In the genomic region with DNA sequence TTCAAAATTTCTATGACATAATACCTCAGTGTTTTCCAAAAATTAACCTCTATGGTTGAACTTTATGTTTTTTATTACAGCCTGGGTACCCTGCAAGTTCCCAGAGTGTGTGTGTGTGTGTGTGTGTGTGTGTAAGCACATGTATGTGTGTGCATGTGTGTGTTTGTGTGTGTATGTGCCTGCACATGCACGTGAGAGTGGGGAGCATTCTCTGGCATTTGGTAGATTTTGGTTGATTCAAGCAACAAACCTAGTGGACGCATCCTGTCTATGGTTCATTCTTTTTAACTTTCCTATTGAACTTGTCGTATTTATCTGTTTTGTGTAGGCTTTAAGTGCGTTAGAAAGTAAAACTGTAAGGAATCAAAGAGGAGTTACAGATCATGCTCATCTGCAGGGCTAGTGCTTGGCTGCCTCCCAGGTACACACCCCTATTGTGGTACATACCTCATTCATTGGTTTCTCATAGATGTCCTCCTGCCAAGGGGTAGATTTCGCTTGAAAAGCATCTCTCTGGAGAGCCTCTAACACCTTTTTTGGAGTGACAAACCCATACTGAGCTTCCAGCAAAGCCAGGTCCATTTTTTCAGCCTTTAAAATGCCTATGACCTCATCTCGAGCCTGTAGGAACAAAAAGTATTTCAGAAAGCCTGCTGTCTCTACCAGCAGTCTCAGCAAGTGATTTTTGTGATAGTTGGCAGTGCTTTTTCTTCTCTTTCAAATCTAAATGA, we compare ENCODE assay signal across 1 cellular context.
TF ChIP-seq lines count a peak whose summit lies in the region.

No MANE protein-coding gene starts in this region.

TF ChIP-seq in H1, 55 proteins besides CTCF, POLR2A, EP300 and RAD21 (continued from another document):
- TF ChIP-seq, protein P1, sequence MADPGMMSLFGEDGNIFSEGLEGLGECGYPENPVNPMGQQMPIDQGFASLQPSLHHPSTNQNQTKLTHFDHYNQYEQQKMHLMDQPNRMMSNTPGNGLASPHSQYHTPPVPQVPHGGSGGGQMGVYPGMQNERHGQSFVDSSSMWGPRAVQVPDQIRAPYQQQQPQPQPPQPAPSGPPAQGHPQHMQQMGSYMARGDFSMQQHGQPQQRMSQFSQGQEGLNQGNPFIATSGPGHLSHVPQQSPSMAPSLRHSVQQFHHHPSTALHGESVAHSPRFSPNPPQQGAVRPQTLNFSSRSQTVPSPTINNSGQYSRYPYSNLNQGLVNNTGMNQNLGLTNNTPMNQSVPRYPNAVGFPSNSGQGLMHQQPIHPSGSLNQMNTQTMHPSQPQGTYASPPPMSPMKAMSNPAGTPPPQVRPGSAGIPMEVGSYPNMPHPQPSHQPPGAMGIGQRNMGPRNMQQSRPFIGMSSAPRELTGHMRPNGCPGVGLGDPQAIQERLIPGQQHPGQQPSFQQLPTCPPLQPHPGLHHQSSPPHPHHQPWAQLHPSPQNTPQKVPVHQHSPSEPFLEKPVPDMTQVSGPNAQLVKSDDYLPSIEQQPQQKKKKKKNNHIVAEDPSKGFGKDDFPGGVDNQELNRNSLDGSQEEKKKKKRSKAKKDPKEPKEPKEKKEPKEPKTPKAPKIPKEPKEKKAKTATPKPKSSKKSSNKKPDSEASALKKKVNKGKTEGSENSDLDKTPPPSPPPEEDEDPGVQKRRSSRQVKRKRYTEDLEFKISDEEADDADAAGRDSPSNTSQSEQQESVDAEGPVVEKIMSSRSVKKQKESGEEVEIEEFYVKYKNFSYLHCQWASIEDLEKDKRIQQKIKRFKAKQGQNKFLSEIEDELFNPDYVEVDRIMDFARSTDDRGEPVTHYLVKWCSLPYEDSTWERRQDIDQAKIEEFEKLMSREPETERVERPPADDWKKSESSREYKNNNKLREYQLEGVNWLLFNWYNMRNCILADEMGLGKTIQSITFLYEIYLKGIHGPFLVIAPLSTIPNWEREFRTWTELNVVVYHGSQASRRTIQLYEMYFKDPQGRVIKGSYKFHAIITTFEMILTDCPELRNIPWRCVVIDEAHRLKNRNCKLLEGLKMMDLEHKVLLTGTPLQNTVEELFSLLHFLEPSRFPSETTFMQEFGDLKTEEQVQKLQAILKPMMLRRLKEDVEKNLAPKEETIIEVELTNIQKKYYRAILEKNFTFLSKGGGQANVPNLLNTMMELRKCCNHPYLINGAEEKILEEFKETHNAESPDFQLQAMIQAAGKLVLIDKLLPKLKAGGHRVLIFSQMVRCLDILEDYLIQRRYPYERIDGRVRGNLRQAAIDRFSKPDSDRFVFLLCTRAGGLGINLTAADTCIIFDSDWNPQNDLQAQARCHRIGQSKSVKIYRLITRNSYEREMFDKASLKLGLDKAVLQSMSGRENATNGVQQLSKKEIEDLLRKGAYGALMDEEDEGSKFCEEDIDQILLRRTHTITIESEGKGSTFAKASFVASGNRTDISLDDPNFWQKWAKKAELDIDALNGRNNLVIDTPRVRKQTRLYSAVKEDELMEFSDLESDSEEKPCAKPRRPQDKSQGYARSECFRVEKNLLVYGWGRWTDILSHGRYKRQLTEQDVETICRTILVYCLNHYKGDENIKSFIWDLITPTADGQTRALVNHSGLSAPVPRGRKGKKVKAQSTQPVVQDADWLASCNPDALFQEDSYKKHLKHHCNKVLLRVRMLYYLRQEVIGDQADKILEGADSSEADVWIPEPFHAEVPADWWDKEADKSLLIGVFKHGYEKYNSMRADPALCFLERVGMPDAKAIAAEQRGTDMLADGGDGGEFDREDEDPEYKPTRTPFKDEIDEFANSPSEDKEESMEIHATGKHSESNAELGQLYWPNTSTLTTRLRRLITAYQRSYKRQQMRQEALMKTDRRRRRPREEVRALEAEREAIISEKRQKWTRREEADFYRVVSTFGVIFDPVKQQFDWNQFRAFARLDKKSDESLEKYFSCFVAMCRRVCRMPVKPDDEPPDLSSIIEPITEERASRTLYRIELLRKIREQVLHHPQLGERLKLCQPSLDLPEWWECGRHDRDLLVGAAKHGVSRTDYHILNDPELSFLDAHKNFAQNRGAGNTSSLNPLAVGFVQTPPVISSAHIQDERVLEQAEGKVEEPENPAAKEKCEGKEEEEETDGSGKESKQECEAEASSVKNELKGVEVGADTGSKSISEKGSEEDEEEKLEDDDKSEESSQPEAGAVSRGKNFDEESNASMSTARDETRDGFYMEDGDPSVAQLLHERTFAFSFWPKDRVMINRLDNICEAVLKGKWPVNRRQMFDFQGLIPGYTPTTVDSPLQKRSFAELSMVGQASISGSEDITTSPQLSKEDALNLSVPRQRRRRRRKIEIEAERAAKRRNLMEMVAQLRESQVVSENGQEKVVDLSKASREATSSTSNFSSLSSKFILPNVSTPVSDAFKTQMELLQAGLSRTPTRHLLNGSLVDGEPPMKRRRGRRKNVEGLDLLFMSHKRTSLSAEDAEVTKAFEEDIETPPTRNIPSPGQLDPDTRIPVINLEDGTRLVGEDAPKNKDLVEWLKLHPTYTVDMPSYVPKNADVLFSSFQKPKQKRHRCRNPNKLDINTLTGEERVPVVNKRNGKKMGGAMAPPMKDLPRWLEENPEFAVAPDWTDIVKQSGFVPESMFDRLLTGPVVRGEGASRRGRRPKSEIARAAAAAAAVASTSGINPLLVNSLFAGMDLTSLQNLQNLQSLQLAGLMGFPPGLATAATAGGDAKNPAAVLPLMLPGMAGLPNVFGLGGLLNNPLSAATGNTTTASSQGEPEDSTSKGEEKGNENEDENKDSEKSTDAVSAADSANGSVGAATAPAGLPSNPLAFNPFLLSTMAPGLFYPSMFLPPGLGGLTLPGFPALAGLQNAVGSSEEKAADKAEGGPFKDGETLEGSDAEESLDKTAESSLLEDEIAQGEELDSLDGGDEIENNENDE (IDR thresholded peaks at IDR 0.05; ENCODE audit: insufficient replicate concordance, low read length): no peak
- no peak for TF ChIP-seq CBX5 (IDR thresholded peaks at IDR 0.05; ENCODE audit: low read depth, low read length)
- TF ChIP-seq KDM5A (IDR thresholded peaks at IDR 0.05; ENCODE audit: low read length): no peak
TF ChIP-seq in H1: peak in this region for 0.
